In the genomic region with DNA sequence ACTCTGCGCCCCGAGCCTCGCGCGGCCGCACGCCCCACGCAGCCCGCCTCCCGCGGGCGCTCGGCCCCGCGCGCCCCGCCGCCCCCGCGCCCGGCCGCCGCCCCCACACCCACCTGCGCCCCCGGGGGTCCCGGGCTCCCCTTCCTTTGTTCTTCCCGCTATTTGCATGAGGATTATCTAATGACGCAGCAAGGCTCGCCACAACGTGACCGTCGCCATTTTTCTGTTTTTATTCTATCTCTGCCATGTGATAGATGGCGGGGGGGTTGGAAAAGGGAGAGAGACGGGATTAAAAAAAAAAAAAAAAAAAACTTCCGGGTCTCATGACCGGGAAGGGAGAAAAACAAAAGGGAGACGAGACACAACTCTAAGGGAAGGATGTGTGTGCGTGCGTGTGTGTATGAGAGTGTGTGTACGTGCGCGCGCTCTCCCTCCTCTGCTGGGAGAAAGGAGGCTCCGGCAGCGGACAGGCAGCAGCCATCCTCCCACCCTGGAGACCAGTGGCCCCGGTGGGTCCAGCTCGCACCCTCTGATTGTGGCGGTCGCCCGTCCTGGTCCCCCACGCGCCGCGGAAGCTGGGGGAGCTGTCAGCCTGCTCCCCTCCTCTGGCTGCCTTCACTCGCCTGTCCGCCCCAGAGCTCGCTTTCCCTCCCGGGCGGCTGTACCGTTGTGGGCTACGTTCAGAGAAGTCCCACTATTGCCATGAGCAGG, we compare ENCODE assay signal across 8 cellular contexts.
DNase-seq lines count a peak whose midpoint lies in the region; ATAC-seq and TF ChIP-seq lines count a peak whose summit lies in the region.

No MANE protein-coding gene starts in this region.

- DNase-seq in BE2C (peak; percentile 47), HuH-7 (ENCODE audit: low spot score) (peak; percentile 44), PC-3 (peak; percentile 50), fibroblast of gingiva (ENCODE audit: low read depth) (peak; percentile 81)
- DNase-seq in activated T-helper 1 cell treated with anti-CD3 and anti-CD28 coated beads, Interleukin-12 subunit alpha, Interleukin-12 subunit beta, Interleukin-2, Interleukin-4 antibody, amounts not matched to agents 30 ng/mL and 10 ng/mL and 1 ng/mL, durations not matched to agents 14 hours and 24 hours and 36 hours (ENCODE audit: low spot score), result peak; percentile 25

- H3K27me3 Mint-ChIP-seq in activated T-helper 1 cell treated with anti-CD3 and anti-CD28 coated beads, Interleukin-12 subunit alpha, Interleukin-12 subunit beta, Interleukin-2, Interleukin-4 antibody, amounts not matched to agents 30 ng/mL and 10 ng/mL and 1 ng/mL, durations not matched to agents 14 hours and 24 hours and 36 hours (ENCODE audit: insufficient read depth), result no peaks in the 10 kb centered on the region
- H3K27me3 Mint-ChIP-seq in stimulated activated memory B cell treated with anti-CD40 and anti-IgM and Interleukin-4, amounts not matched to agents 10 μg/mL and 1 μg/mL and 100 μg/mL, for 72 hours, result no peaks in the 10 kb centered on the region

- CTCF ChIA-PET in PC-3 (lab: Charles Lee), result no interaction called here

- peak overlapping the region; percentile 67 for H3K9ac ChIP-seq in PC-3 (ENCODE audit: low read length)
- H3K9ac ChIP-seq in mucosa of rectum (ENCODE audit: low read depth in 1 of 2, low read length in 2 of 2), result peak overlapping the region; percentile 94 to 98

- no peaks in the 10 kb centered on the region for H3K9me2 ChIP-seq in PC-3 (replicated peaks; ENCODE audit: low read length)

- no peaks in the 10 kb centered on the region for H3F3A ChIP-seq in PC-3 (ENCODE audit: low read length, unreplicated experiment)

- H3K4me3 ChIP-seq in BE2C (ENCODE audit: low read depth, low read length) (peak overlapping the region; percentile 76), PC-3 (ENCODE audit: low read length) (peak overlapping the region; percentile 79), mucosa of rectum (ENCODE audit: low read length in 2 of 2) (peak overlapping the region; percentile 81 to 97)

- H3K27ac Mint-ChIP-seq in activated T-helper 1 cell treated with anti-CD3 and anti-CD28 coated beads, Interleukin-12 subunit alpha, Interleukin-12 subunit beta, Interleukin-2, Interleukin-4 antibody, amounts not matched to agents 30 ng/mL and 10 ng/mL and 1 ng/mL, durations not matched to agents 14 hours and 24 hours and 36 hours, result peak overlapping the region; percentile 95
- H3K27ac Mint-ChIP-seq in stimulated activated memory B cell treated with anti-CD40 and anti-IgM and Interleukin-4, amounts not matched to agents 10 μg/mL and 1 μg/mL and 100 μg/mL, for 72 hours, result peak overlapping the region; percentile 98

- H3K4me2 ChIP-seq in PC-3 (ENCODE audit: low read length), result peak overlapping the region; percentile 96

- no peaks in the 10 kb centered on the region for H3K4me1 ChIP-seq in BE2C
- H3K4me1 ChIP-seq in PC-3 (ENCODE audit: insufficient read depth, low read length), result peaks cover 8% of the 10 kb centered on the region; the same call in 1 of the 2 replicates
- H3K4me1 ChIP-seq in mucosa of rectum (ENCODE audit: control insufficient read depth in 2 of 2, insufficient read depth in 2 of 2, low read length in 2 of 2), result peaks cover 15 to 19% of the 10 kb centered on the region in 2 donors

- H3K36me3 ChIP-seq in BE2C, result no peaks in the 10 kb centered on the region
- no peaks in the 10 kb centered on the region for H3K36me3 ChIP-seq in PC-3 (ENCODE audit: low read depth, low read length)
- H3K36me3 ChIP-seq in mucosa of rectum (ENCODE audit: control insufficient read depth in 2 of 2, insufficient read depth in 2 of 2, low read length in 2 of 2), result no peaks in the 10 kb centered on the region

- H3K36me3 Mint-ChIP-seq in activated T-helper 1 cell treated with anti-CD3 and anti-CD28 coated beads, Interleukin-12 subunit alpha, Interleukin-12 subunit beta, Interleukin-2, Interleukin-4 antibody, amounts not matched to agents 30 ng/mL and 10 ng/mL and 1 ng/mL, durations not matched to agents 14 hours and 24 hours and 36 hours (ENCODE audit: low read depth), result peaks cover 3% of the 10 kb centered on the region
- H3K36me3 Mint-ChIP-seq in stimulated activated memory B cell treated with anti-CD40 and anti-IgM and Interleukin-4, amounts not matched to agents 10 μg/mL and 1 μg/mL and 100 μg/mL, for 72 hours, result no peaks in the 10 kb centered on the region

- TSS peak; percentile 79 for BruUV-seq in PC-3 (replicated peaks; lab: Mats Ljungman, UMichigan)

- ATAC-seq in GM19372 (IDR thresholded peaks at IDR 0.05; ENCODE audit: low read depth, unreplicated experiment) (peak; percentile 33), PC-3 (peak; percentile 34)
- ATAC-seq in stimulated activated memory B cell treated with anti-CD40 and anti-IgM and Interleukin-4, amounts not matched to agents 10 μg/mL and 1 μg/mL and 100 μg/mL, for 72 hours, result peak; percentile 53

- H3K9me3 ChIP-seq in BE2C (no peaks in the 10 kb centered on the region), PC-3 (ENCODE audit: low read length) (no peaks in the 10 kb centered on the region), mucosa of rectum (ENCODE audit: control insufficient read depth in 2 of 2, low read length in 2 of 2) (no peaks in the 10 kb centered on the region)

- H3K27me3 ChIP-seq in BE2C (no peaks in the 10 kb centered on the region), PC-3 (ENCODE audit: low read length) (no peaks in the 10 kb centered on the region), mucosa of rectum (ENCODE audit: control insufficient read depth in 2 of 2, insufficient read depth in 2 of 2, low read length in 2 of 2) (no peaks in the 10 kb centered on the region)

- H2AFZ ChIP-seq in PC-3 (ENCODE audit: low read length), result peak overlapping the region; percentile 84

- H3K4me3 Mint-ChIP-seq in activated T-helper 1 cell treated with anti-CD3 and anti-CD28 coated beads, Interleukin-12 subunit alpha, Interleukin-12 subunit beta, Interleukin-2, Interleukin-4 antibody, amounts not matched to agents 30 ng/mL and 10 ng/mL and 1 ng/mL, durations not matched to agents 14 hours and 24 hours and 36 hours, result peak overlapping the region; percentile 89
- H3K4me3 Mint-ChIP-seq in stimulated activated memory B cell treated with anti-CD40 and anti-IgM and Interleukin-4, amounts not matched to agents 10 μg/mL and 1 μg/mL and 100 μg/mL, for 72 hours, result peak overlapping the region; percentile 79

- H3K27ac ChIP-seq in PC-3 (ENCODE audit: low read length), result no peak overlapping the region
- H3K27ac ChIP-seq in mucosa of rectum (ENCODE audit: low read depth in 2 of 2, low read length in 2 of 2), result peak overlapping the region; percentile 97

- peaks cover 41% of the 10 kb centered on the region for H3K4me1 Mint-ChIP-seq in activated T-helper 1 cell treated with anti-CD3 and anti-CD28 coated beads, Interleukin-12 subunit alpha, Interleukin-12 subunit beta, Interleukin-2, Interleukin-4 antibody, amounts not matched to agents 30 ng/mL and 10 ng/mL and 1 ng/mL, durations not matched to agents 14 hours and 24 hours and 36 hours (ENCODE audit: low read depth)
- H3K4me1 Mint-ChIP-seq in stimulated activated memory B cell treated with anti-CD40 and anti-IgM and Interleukin-4, amounts not matched to agents 10 μg/mL and 1 μg/mL and 100 μg/mL, for 72 hours, result peaks cover 47% of the 10 kb centered on the region

- TF ChIP-seq CTCF in BE2C (IDR thresholded peaks at IDR 0.05; ENCODE audit: low read depth, low read length), result no peak
- TF ChIP-seq CTCF in PC-3 (conservative IDR thresholded peaks at IDR 0.05; ENCODE audit: low read depth, low read length), result no peak

- H3K79me2 ChIP-seq in PC-3 (ENCODE audit: low read length), result no peaks in the 10 kb centered on the region

- POLR2A ChIA-PET in PC-3 (lab: Charles Lee; ENCODE audit: unreplicated experiment), result no interaction called here

- no peaks in the 10 kb centered on the region for H4K20me1 ChIP-seq in PC-3 (ENCODE audit: low read length)

- intact Hi-C loops in PC-3 (cut with micrococcal nuclease), result loop anchor here (2.0 to 10.0 kb wide), 3 partner anchors 81 to 1177 kb away; a partner anchor contains a TSS
- intact Hi-C loops in activated T-helper 1 cell treated with anti-CD3 and anti-CD28 coated beads, Interleukin-12 subunit alpha, Interleukin-12 subunit beta, Interleukin-2, Interleukin-4 antibody, amounts not matched to agents 30 ng/mL and 10 ng/mL and 1 ng/mL, durations not matched to agents 14 hours and 24 hours and 36 hours (cut with micrococcal nuclease), result loop anchor here (1.0 to 10.0 kb wide), 14 partner anchors 65 to 1545 kb away; a partner anchor contains a TSS

- H3K9me3 Mint-ChIP-seq in activated T-helper 1 cell treated with anti-CD3 and anti-CD28 coated beads, Interleukin-12 subunit alpha, Interleukin-12 subunit beta, Interleukin-2, Interleukin-4 antibody, amounts not matched to agents 30 ng/mL and 10 ng/mL and 1 ng/mL, durations not matched to agents 14 hours and 24 hours and 36 hours, result no peaks in the 10 kb centered on the region
- no peaks in the 10 kb centered on the region for H3K9me3 Mint-ChIP-seq in stimulated activated memory B cell treated with anti-CD40 and anti-IgM and Interleukin-4, amounts not matched to agents 10 μg/mL and 1 μg/mL and 100 μg/mL, for 72 hours

Comparison
In these comparisons a context has a peak if more than half of its experiments do, and no peak if none do; other contexts are left out.
1. DNase-seq: peak in every context shown above with its lines; median percentile 81 in fibroblast of gingiva; 50 in PC-3; 47 in BE2C; 44 in HuH-7; 25 in activated T-helper 1 cell treated with anti-CD3 and anti-CD28 coated beads, Interleukin-12 subunit alpha, Interleukin-12 subunit beta, Interleukin-2, Interleukin-4 antibody, amounts not matched to agents 30 ng/mL and 10 ng/mL and 1 ng/mL, durations not matched to agents 14 hours and 24 hours and 36 hours.